9 cellular contexts compared by ENCODE assay signal in the genomic region with DNA sequence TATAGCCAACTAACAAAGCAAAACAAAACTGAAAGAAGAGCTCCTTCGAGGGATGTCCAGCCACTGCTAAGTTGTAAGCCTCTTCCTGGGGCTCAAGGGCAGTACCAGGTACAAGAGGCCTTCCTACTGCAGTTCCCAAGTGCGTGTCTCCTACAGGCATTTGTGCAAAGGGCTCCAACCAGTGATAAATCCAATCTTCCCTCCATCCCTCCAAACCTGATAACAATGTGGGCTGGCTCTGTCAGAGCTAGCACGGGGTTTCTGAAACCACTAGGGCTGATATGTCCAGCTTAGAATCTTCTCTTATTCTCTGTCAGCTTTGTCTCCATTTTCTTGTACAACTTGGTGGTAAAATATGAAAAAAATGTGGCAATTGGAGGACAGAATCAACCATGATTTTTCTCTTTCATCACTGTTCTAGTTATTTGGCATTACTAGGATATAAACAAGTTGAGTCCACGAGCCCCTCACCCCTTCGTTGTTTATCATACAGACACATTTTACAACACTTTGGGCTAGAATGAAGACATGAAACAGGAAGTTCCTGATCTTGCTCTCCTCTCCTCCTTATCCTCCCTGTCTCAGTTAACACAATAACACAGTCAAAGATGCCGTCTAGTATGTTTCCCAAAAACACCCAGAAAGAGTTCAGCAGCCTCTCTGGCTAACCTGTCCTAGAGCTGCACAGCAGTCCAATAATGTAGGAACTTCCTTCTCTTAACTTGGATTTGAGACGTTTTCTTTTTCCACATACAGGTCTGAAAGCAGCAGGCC. TPM values are rescaled to one million over a fixed set of nuclear protein-coding genes. Genes with fewer than 3 reads are reported as not detected.
DNase-seq lines count a peak whose midpoint lies in the region; ATAC-seq and TF ChIP-seq lines count a peak whose summit lies in the region.
"Had no signal": no experiment of that assay in that cellular context is flagged by ENCODE, and none has a peak within 500 bp of the region (broad histone marks: within the 10 kb centered on the region; RNA-seq: fewer than 3 reads in every experiment).

No MANE protein-coding gene starts in this region.

- H3K36me3 ChIP-seq in IMR-90 (ENCODE audit: control insufficient read depth, insufficient read depth, low read length): no peaks in the 10 kb centered on the region; the same call in 1 of the 2 replicates
- no peaks in the 10 kb centered on the region for H3K36me3 ChIP-seq in rectal smooth muscle tissue (ENCODE audit: control insufficient read depth, insufficient read depth, low read length)

- H3K18ac ChIP-seq in IMR-90 (ENCODE audit: low read depth, low read length): peak overlapping the region; percentile 24

- H2BK120ac ChIP-seq in IMR-90 (ENCODE audit: low read depth, low read length): peak overlapping the region; percentile 55

- intact Hi-C loops in IMR-90 (cut with micrococcal nuclease): no loop called here

- H2AK9ac ChIP-seq in IMR-90 (replicated peaks; ENCODE audit: low read depth, low read length, poor library complexity): no peak overlapping the region

- peaks cover 14% of the 10 kb centered on the region for H3K9me1 ChIP-seq in IMR-90 (ENCODE audit: insufficient read depth, low read length)

- 50% methylated on average over 2 of the region's 7 CpGs; no CpG with 5 or more reads in 1 of the 2 experiments for WGBS in IMR-90 (ENCODE audit: extremely low coverage in 2 of 2, insufficient read length in 1 of 2), 2 experiments

- H4K91ac ChIP-seq in IMR-90 (ENCODE audit: insufficient read depth, low read depth, low read length): no peak overlapping the region; the same call in 1 of the 2 replicates

- DNase-seq in SIG-M5 treated with dmso at 0.1 percent for 504 hours (lab: John Stamatoyannopoulos, UW; ENCODE audit: unreplicated experiment) (peak; percentile 79), SIG-M5 (lab: John Stamatoyannopoulos, UW) (no peak), IMR-90 (no peak), DMS114 treated with DMSO at 0.1 percent for 48 hours (lab: John Stamatoyannopoulos, UW; ENCODE audit: unreplicated experiment) (no peak)

- H3K4me1 ChIP-seq in IMR-90 (ENCODE audit: control insufficient read depth, insufficient read depth, low read length) (peaks cover 17% of the 10 kb centered on the region), rectal smooth muscle tissue (ENCODE audit: control insufficient read depth, insufficient read depth, low read length) (peaks cover 24% of the 10 kb centered on the region)

- H3K9me3 ChIP-seq in IMR-90 (ENCODE audit: control insufficient read depth, insufficient read depth, low read length): no peaks in the 10 kb centered on the region
- H3K9me3 ChIP-seq: A549 had no signal

- no peak overlapping the region for H3K56ac ChIP-seq in IMR-90 (ENCODE audit: extremely low read depth, insufficient read depth, low read length)

- H2BK20ac ChIP-seq in IMR-90 (ENCODE audit: low read depth, low read length): 0 out of 2 replicates have a peak overlapping the region, but pooled peaks have one; percentile 49

- 0 out of 3 replicates have a peak overlapping the region, but pooled peaks have one; percentile 0 for H2BK15ac ChIP-seq in IMR-90 (ENCODE audit: low read depth, low read length)

- peak overlapping the region; percentile 40; the same call in 1 of the 2 replicates for H3K9ac ChIP-seq in IMR-90 (ENCODE audit: low read depth, low read length)
- peak overlapping the region; percentile 8 for H3K9ac ChIP-seq in rectal smooth muscle tissue (ENCODE audit: low read length)

- TF ChIP-seq RAD21 in IMR-90 (IDR thresholded peaks at IDR 0.05; ENCODE audit: low read length): no peak

- H2AK5ac ChIP-seq in IMR-90 (ENCODE audit: low read depth, low read length): peak overlapping the region; percentile 60; the same call in 1 of the 2 replicates

- peaks cover 3% of the 10 kb centered on the region; the same call in 1 of the 2 replicates for H4K20me1 ChIP-seq in IMR-90 (ENCODE audit: insufficient read depth, low read length)

- H3K14ac ChIP-seq in IMR-90 (replicated peaks; ENCODE audit: low read depth, low read length): peak overlapping the region; percentile 60

- TF ChIP-seq CTCF in IMR-90 (conservative IDR thresholded peaks at IDR 0.05; ENCODE audit: low read depth, low read length): no peak

- peak; percentile 22 for ATAC-seq in IMR-90 (ENCODE audit: low read depth)
- ATAC-seq in HG03039 (IDR thresholded peaks at IDR 0.05; ENCODE audit: unreplicated experiment): no peak
- ATAC-seq in GM19455 (IDR thresholded peaks at IDR 0.05; ENCODE audit: unreplicated experiment): no peak
- ATAC-seq: A549 had no signal

- peak overlapping the region; percentile 69 for H2AFZ ChIP-seq in IMR-90 (replicated peaks; ENCODE audit: low read length, poor library complexity)

- peak overlapping the region; percentile 48 for H2BK5ac ChIP-seq in IMR-90 (ENCODE audit: low read depth, low read length, poor library complexity, severe bottlenecking)

- TF ChIP-seq POLR2A in IMR-90 (IDR thresholded peaks at IDR 0.05; ENCODE audit: low read depth, low read length): no peak

- POLR2A ChIA-PET in IMR-90 (lab: Charles Lee; ENCODE audit: unreplicated experiment): no interaction called here

- peak overlapping the region; percentile 30 for H3K4me2 ChIP-seq in IMR-90 (ENCODE audit: low read depth, low read length)
- H3K4me2 ChIP-seq: A549 had no signal

- no TSS peak for BruUV-seq in IMR-90 (replicated peaks; lab: Mats Ljungman, UMichigan)

- peak overlapping the region; percentile 52; the same call in 1 of the 2 replicates for H3K23ac ChIP-seq in IMR-90 (ENCODE audit: low read depth, low read length)

- peak overlapping the region; percentile 57 for H4K5ac ChIP-seq in IMR-90 (ENCODE audit: low read depth, low read length)

- in situ Hi-C loops in IMR-90 (cut with MboI; ENCODE audit: low sequenced_read_pairs): no loop called here

- peak overlapping the region; percentile 62; the same call in 1 of the 2 replicates for H3K4ac ChIP-seq in IMR-90 (ENCODE audit: low read depth, low read length)

- H3K4me3 ChIP-seq in IMR-90 (ENCODE audit: insufficient read depth, low read depth, low read length) (no peak overlapping the region), rectal smooth muscle tissue (ENCODE audit: low read length) (peak overlapping the region; percentile 54)
- H3K4me3 ChIP-seq: A549 had no signal

- peaks cover 3 to 35% of the 10 kb centered on the region in 2 experiments; a peak in 2 of 4 replicates for H3K79me1 ChIP-seq in IMR-90 (ENCODE audit: low read depth in 1 of 2, low read length in 2 of 2)

- H3K27me3 ChIP-seq in IMR-90 (ENCODE audit: control insufficient read depth, insufficient read depth, low read length) (no peaks in the 10 kb centered on the region), rectal smooth muscle tissue (ENCODE audit: control insufficient read depth, insufficient read depth, low read length) (no peaks in the 10 kb centered on the region)

- dilution Hi-C loops in IMR-90 (cut with HindIII; ENCODE audit: low sequenced_read_pairs, unreplicated experiment): no loop called here

- H3K27ac ChIP-seq in IMR-90 (ENCODE audit: insufficient read depth, low read length): peak overlapping the region; percentile 52; the same call in 1 of the 2 replicates
- peak overlapping the region; percentile 56 for H3K27ac ChIP-seq in cingulate gyrus (ENCODE audit: low read depth, low read length)
- H3K27ac ChIP-seq in rectal smooth muscle tissue (ENCODE audit: low read depth, low read length): peak overlapping the region; percentile 75
- H3K27ac ChIP-seq: A549 had no signal

- CTCF ChIA-PET in IMR-90 (lab: Yijun Ruan, JAX): interaction anchor here (0.5 to 1.0 kb wide), 3 partner anchors 12 to 101 kb away, joined by 3 to 4 read pairs (median 3); no protein-coding TSS in a partner anchor

- H4K8ac ChIP-seq in IMR-90 (ENCODE audit: low read depth in 2 of 2, low read length in 2 of 2): peak overlapping the region; percentile 31 to 57; a peak in 2 of 4 replicates

TF ChIP-seq in IMR-90, 13 proteins besides CTCF, POLR2A, EP300 and RAD21:
- TF ChIP-seq CHD1 (IDR thresholded peaks at IDR 0.05; ENCODE audit: low read depth, low read length): no peak
- TF ChIP-seq MAZ (IDR thresholded peaks at IDR 0.05; ENCODE audit: borderline replicate concordance, low read depth, low read length): no peak
- TF ChIP-seq, protein P1, sequence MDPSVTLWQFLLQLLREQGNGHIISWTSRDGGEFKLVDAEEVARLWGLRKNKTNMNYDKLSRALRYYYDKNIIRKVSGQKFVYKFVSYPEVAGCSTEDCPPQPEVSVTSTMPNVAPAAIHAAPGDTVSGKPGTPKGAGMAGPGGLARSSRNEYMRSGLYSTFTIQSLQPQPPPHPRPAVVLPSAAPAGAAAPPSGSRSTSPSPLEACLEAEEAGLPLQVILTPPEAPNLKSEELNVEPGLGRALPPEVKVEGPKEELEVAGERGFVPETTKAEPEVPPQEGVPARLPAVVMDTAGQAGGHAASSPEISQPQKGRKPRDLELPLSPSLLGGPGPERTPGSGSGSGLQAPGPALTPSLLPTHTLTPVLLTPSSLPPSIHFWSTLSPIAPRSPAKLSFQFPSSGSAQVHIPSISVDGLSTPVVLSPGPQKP (IDR thresholded peaks at IDR 0.05; ENCODE audit: borderline replicate concordance, low read depth, low read length): no peak
- TF ChIP-seq SMC3 (IDR thresholded peaks at IDR 0.05; ENCODE audit: low read depth, low read length): no peak
- TF ChIP-seq CEBPB (IDR thresholded peaks at IDR 0.05; ENCODE audit: low read depth, low read length): no peak
- no peak for TF ChIP-seq RCOR1 (IDR thresholded peaks at IDR 0.05; ENCODE audit: insufficient replicate concordance, low read length)
- TF ChIP-seq MAFK (IDR thresholded peaks at IDR 0.05; ENCODE audit: low read depth, low read length): no peak
- no peak for TF ChIP-seq FOS (IDR thresholded peaks at IDR 0.05; ENCODE audit: low read depth, low read length)
- TF ChIP-seq NFE2L2 (IDR thresholded peaks at IDR 0.05; ENCODE audit: low read depth, low read length): no peak
- no peak for TF ChIP-seq USF2 (IDR thresholded peaks at IDR 0.05; ENCODE audit: low read depth, low read length)
- no peak for TF ChIP-seq BHLHE40 (IDR thresholded peaks at IDR 0.05; ENCODE audit: low read depth, low read length)
- TF ChIP-seq RFX5 (IDR thresholded peaks at IDR 0.05; ENCODE audit: low read depth, low read length): no peak
- no peak for TF ChIP-seq MXI1 (IDR thresholded peaks at IDR 0.05; ENCODE audit: borderline replicate concordance, low read depth, low read length)

RNA-seq across cellular contexts. Expression of gene WIPF1, which starts 35.4 kb away (rescaled TPM):
- 2.7 and 3.3 TPM in 2 replicates for total RNA-seq in IMR-90 (2012; rRNA removed)
- 13.5 and 14.2 TPM in 2 replicates for polyA plus RNA-seq in IMR-90 (2012; rRNA removed)
- polyA plus RNA-seq in IMR-90 (2012; cell fraction: cytosol; rRNA removed): 5.5 and 14.1 TPM in 2 replicates
- polyA plus RNA-seq in IMR-90 (2012; cell fraction: nucleus; rRNA removed; ENCODE audit: low replicate concordance): 10.0 and 12.1 TPM in 2 replicates
